ENCODE assay signal across 8 cellular contexts in genomic region chr5:171484460-171484899, GRCh38.
DNase-seq lines count a peak whose midpoint lies in the region; TF ChIP-seq lines count a peak whose summit lies in the region.

No MANE protein-coding gene starts in this region.

- H3K9ac ChIP-seq in rectal smooth muscle tissue (ENCODE audit: low read length), result no peak overlapping the region

- H3K4me1 Mint-ChIP-seq in CD4-positive, alpha-beta memory T cell, result peaks cover 0 to 7% (median 2%) of the 10 kb centered on the region in 4 donors

- CTCF ChIA-PET in CD4-positive, alpha-beta memory T cell (lab: Charles Lee; ENCODE audit: partially characterized antibody), result interaction anchor here (1.0 to 3.4 kb wide), 7 partner anchors 9 to 418 kb away, joined by 3 to 21 read pairs (median 4); partner anchors contain the start of gene FGF18

- no peak overlapping the region for H3K4me3 Mint-ChIP-seq in CD4-positive, alpha-beta memory T cell

- H3K9me3 Mint-ChIP-seq in CD4-positive, alpha-beta memory T cell, result peaks cover 0 to 6% (median 0%) of the 10 kb centered on the region in 8 donors

- peak; percentile 62 for TF ChIP-seq CTCF in epithelial cell of esophagus (IDR thresholded peaks at IDR 0.05; ENCODE audit: insufficient read depth, low read depth, low read length, missing control alignments)

- H3K27me3 ChIP-seq in CD4-positive, alpha-beta memory T cell (ENCODE audit: insufficient read depth, low read length), result no peaks in the 10 kb centered on the region
- no peaks in the 10 kb centered on the region for H3K27me3 ChIP-seq in rectal smooth muscle tissue (ENCODE audit: control insufficient read depth, insufficient read depth, low read length)

- intact Hi-C loops in CD4-positive, alpha-beta memory T cell (cut with micrococcal nuclease), result loop anchor here (1.0 kb wide), 1 partner anchor 423 kb away; no protein-coding TSS in a partner anchor

- H3K9me3 ChIP-seq in CD4-positive, alpha-beta memory T cell (ENCODE audit: control insufficient read depth in 1 of 2, low read length in 2 of 2), result no peaks in the 10 kb centered on the region

- H3K27ac ChIP-seq in CD4-positive, alpha-beta memory T cell (ENCODE audit: low read depth, low read length), result no peak overlapping the region
- H3K27ac ChIP-seq in rectal smooth muscle tissue (ENCODE audit: low read depth, low read length), result peak overlapping the region; percentile 60

- H3K27me3 Mint-ChIP-seq in CD4-positive, alpha-beta memory T cell, result peaks cover 2 to 13% of the 10 kb centered on the region in 2 donors

- no peaks in the 10 kb centered on the region for H3K36me3 ChIP-seq in CD4-positive, alpha-beta memory T cell (ENCODE audit: insufficient read depth, low read length)
- H3K36me3 ChIP-seq in rectal smooth muscle tissue (ENCODE audit: control insufficient read depth, insufficient read depth, low read length), result no peaks in the 10 kb centered on the region

- peaks cover 4% of the 10 kb centered on the region for H3K4me1 ChIP-seq in CD4-positive, alpha-beta memory T cell (ENCODE audit: insufficient read depth, low read length)
- peaks cover 7% of the 10 kb centered on the region for H3K4me1 ChIP-seq in rectal smooth muscle tissue (ENCODE audit: control insufficient read depth, insufficient read depth, low read length)

- POLR2A ChIA-PET in CD4-positive, alpha-beta memory T cell (lab: Charles Lee; ENCODE audit: partially characterized antibody), result no interaction called here

- no peak overlapping the region for H3K27ac Mint-ChIP-seq in CD4-positive, alpha-beta memory T cell

- no peak overlapping the region for H3K4me3 ChIP-seq in CD4-positive, alpha-beta memory T cell (ENCODE audit: low read length in 2 of 2)
- H3K4me3 ChIP-seq in epithelial cell of esophagus (ENCODE audit: low read length) (no peak overlapping the region), rectal smooth muscle tissue (ENCODE audit: low read length) (no peak overlapping the region)

- DNase-seq in CD4-positive, alpha-beta memory T cell, result peak in 3 of 5 donors; percentile 14 to 37 (median 22)
- peak; percentile 29 for DNase-seq in KG1 (lab: John Stamatoyannopoulos, UW)
- DNase-seq in activated CD4-positive, alpha-beta T cell treated with anti-CD3 and anti-CD28 coated beads, Interleukin-2, amount 50 U/mL, for 4 hours, result peak; percentile 38 to 50
- peak; percentile 36 for DNase-seq in epithelial cell of esophagus (ENCODE audit: low read depth)
- DNase-seq in GF-D8 (lab: John Stamatoyannopoulos, UW), result no peak
- DNase-seq in NCI-H2081 (lab: John Stamatoyannopoulos, UW), result no peak
- no peak for DNase-seq in kidney glomerular epithelial cell (lab: John Stamatoyannopoulos, UW)

- H3K36me3 Mint-ChIP-seq in CD4-positive, alpha-beta memory T cell, result no peaks in the 10 kb centered on the region

Comparison
In these comparisons a context has a peak if more than half of its experiments do, and no peak if none do; other contexts are left out.
1. DNase-seq: peak in CD4-positive, alpha-beta memory T cell (3 of 5), KG1 (single experiment), activated CD4-positive, alpha-beta T cell treated with anti-CD3 and anti-CD28 coated beads, Interleukin-2, amount 50 U/mL, for 4 hours (2 of 2) and epithelial cell of esophagus (single experiment); none in GF-D8 (single experiment), NCI-H2081 (0 of 2) and kidney glomerular epithelial cell (single experiment).